In the genomic region with DNA sequence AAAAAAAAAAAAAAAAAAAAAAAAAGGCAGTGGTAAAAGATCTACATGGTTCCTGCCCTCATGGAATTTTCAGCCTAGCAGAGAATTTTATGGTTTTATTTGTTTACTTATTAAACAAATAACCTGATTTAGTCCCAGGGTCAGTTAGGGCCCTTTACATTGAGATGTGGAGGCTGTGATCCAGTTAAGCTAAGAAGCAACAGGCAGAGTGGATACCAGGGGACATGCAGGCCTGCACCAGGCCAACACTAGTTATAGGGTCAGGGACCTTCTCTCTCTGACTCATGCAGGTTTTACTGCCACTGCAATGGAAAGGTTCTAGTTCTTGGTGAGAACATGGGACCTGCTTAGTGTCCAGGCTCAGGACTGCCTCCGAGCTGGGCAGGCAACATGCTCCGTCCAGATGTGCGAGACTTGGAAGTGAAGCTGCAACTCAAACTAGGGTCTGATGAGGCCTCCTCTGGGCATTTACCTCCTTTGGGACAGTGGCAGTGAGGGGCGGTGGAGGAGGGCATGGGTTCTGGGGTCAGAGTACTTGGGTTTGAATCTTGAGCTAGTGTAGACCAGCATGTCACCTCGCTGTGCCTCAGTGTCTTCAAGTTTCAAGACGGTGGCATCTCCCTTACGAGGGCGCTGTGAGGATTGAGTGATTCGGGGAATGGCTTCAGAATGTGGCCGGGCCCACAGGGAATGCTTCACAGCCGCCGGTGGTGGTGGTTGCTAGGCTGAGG, we compare ENCODE assay signal across 13 cellular contexts.
"Had no signal": no experiment of that assay in that cellular context is flagged by ENCODE, and none has a peak within 500 bp of the region (broad histone marks: within the 10 kb centered on the region; RNA-seq: fewer than 3 reads in every experiment).

No MANE protein-coding gene starts in this region.

- H3K27me3 ChIP-seq: cardiac muscle cell, gastrocnemius medialis, heart right ventricle, tibial artery, vagina had no signal

- H3K9me3 ChIP-seq: gastrocnemius medialis, heart right ventricle, tibial artery, vagina had no signal

- H3K27me3 Mint-ChIP-seq: activated CD8-positive, alpha-beta T cell treated with anti-CD3 and anti-CD28 coated beads for 36 hours had no signal

- H3K36me3 ChIP-seq: cardiac muscle cell, gastrocnemius medialis, heart right ventricle, tibial artery, vagina had no signal

- H3K4me3 ChIP-seq: cardiac muscle cell, gastrocnemius medialis, heart right ventricle, lung, skin epidermis, tibial artery, vagina had no signal

- H3K4me3 Mint-ChIP-seq: activated CD8-positive, alpha-beta T cell treated with anti-CD3 and anti-CD28 coated beads for 36 hours; natural killer cell had no signal

- H3K4me1 ChIP-seq: gastrocnemius medialis, tibial artery, vagina had no signal

- H3K9me3 Mint-ChIP-seq: activated CD8-positive, alpha-beta T cell treated with anti-CD3 and anti-CD28 coated beads for 36 hours; natural killer cell had no signal

- H3K27ac ChIP-seq: cardiac muscle cell, gastrocnemius medialis, heart right ventricle, skin epidermis, tibial artery, vagina had no signal

- H3K27ac Mint-ChIP-seq: activated CD8-positive, alpha-beta T cell treated with anti-CD3 and anti-CD28 coated beads for 36 hours; natural killer cell had no signal

- H3K36me3 Mint-ChIP-seq: natural killer cell had no signal

- ATAC-seq: activated CD8-positive, alpha-beta T cell treated with anti-CD3 and anti-CD28 coated beads for 36 hours; gastrocnemius medialis; heart right ventricle; natural killer cell had no signal

- DNase-seq: activated CD8-positive, alpha-beta memory T cell treated with anti-CD3 and anti-CD28 coated beads, Interleukin-2, amount 50 U/mL, for 48 hours; activated CD8-positive, alpha-beta T cell treated with anti-CD3 and anti-CD28 coated beads for 36 hours; activated naive CD4-positive, alpha-beta T cell; effector CD4-positive, alpha-beta T cell; gastrocnemius medialis; heart right ventricle; natural killer cell; T1000; tibial artery had no signal
